8 cellular contexts compared by ENCODE assay signal in genomic region chr18:11909081-11909410, GRCh38. TPM values are rescaled to one million over a fixed set of nuclear protein-coding genes. Genes with fewer than 3 reads are reported as not detected.
A peak's percentile ranks its signal among the peaks of the same experiment; 100 is the strongest.
DNase-seq lines count a peak whose midpoint lies in the region; ATAC-seq, FAIRE-seq and TF ChIP-seq lines count a peak whose summit lies in the region.

No MANE protein-coding gene starts in this region.

- no peak overlapping the region for H2AFZ ChIP-seq in HepG2 (ENCODE audit: low read length)

- ATAC-seq in A549 (no peak), HepG2 (no peak)

- H3K36me3 ChIP-seq in HAP-1 (replicated peaks) (no peaks in the 10 kb centered on the region), adrenal gland (replicated peaks in 1 of 2) (no peaks in the 10 kb centered on the region), HepG2 (replicated peaks in 1 of 2; ENCODE audit: control insufficient read depth in 1 of 2, insufficient read depth in 2 of 2, low read length in 2 of 2) (no peaks in the 10 kb centered on the region), transverse colon (no peaks in the 10 kb centered on the region)

- H3K79me2 ChIP-seq in HepG2 (ENCODE audit: insufficient read depth, low read length): no peaks in the 10 kb centered on the region

- TF ChIP-seq POLR2A in A549 (IDR thresholded peaks at IDR 0.05; ENCODE audit: low read length) (no peak), adrenal gland (IDR thresholded peaks at IDR 0.05) (no peak), HepG2 (IDR thresholded peaks at IDR 0.05; ENCODE audit: insufficient read depth in 1 of 2, low read depth in 2 of 2, low read length in 2 of 2) (no peak), transverse colon (IDR thresholded peaks at IDR 0.05) (no peak)

- no peaks in the 10 kb centered on the region for H4K20me1 ChIP-seq in HepG2 (ENCODE audit: insufficient read depth, low read length)

- TF ChIP-seq RAD21 in A549 (conservative IDR thresholded peaks at IDR 0.05 in 1 of 2, IDR thresholded peaks at IDR 0.05 in 1 of 2) (no peak), HepG2 (CRISPR knock-in tag; IDR thresholded peaks at IDR 0.05) (no peak)

- TF ChIP-seq CTCF in A549 (IDR thresholded peaks at IDR 0.05) (no peak), adrenal gland (IDR thresholded peaks at IDR 0.05) (no peak), HepG2 (CRISPR knock-in tag; IDR thresholded peaks at IDR 0.05) (no peak), transverse colon (IDR thresholded peaks at IDR 0.05) (no peak)

- TF ChIP-seq EP300 in A549 (IDR thresholded peaks at IDR 0.05) (no peak), HepG2 (IDR thresholded peaks at IDR 0.05; ENCODE audit: low read depth in 2 of 2, low read length in 2 of 2) (no peak), HepG2 (CRISPR knock-in tag; IDR thresholded peaks at IDR 0.05; ENCODE audit: borderline replicate concordance) (no peak), transverse colon (IDR thresholded peaks at IDR 0.05; ENCODE audit: low read depth) (no peak)

- 34% methylated on average over 8 of the region's 8 CpGs for WGBS in A549 (ENCODE audit: missing lambda C conversion rate)
- WGBS in adrenal gland, 4 donors: 3 to 6% (median 5%) methylated on average over 8 of the region's 8 CpGs
- 2% methylated on average over 7 of the region's 8 CpGs for WGBS in HepG2 (ENCODE audit: low lambda C conversion rate)
- WGBS in transverse colon (ENCODE audit: low coverage in 1 of 2), 2 donors: 0 to 6% methylated on average over 6 to 8 of the region's 8 CpGs

- CTCF ChIA-PET in A549 (lab: Yijun Ruan, JAX): no interaction called here
- CTCF ChIA-PET in HepG2 (lab: Yijun Ruan, JAX; ENCODE audit: low intra/inter-chr PET ratio, low total read pairs): no interaction called here

- intact Hi-C loops in adrenal gland (cut with DNase I) (loop anchor here in 1 of 2 donors (10.0 kb wide), 1 partner anchor 54 kb away; the partner anchor contains the start of gene CHMP1B), HepG2 (cut with micrococcal nuclease; ENCODE audit: unreplicated experiment) (loop anchor here (5.0 to 10.0 kb wide), 2 partner anchors 37 to 54 kb away; partner anchors contain the start of gene CHMP1B), transverse colon (cut with DNase I; ENCODE audit: low total_unique reads) (loop anchor here (2.0 to 5.0 kb wide), 2 partner anchors 52 to 72 kb away; partner anchors contain the start of gene IMPA2)

- no TSS peak for BruUV-seq in HepG2 (replicated peaks; lab: Mats Ljungman, UMichigan)

- H3K27ac ChIP-seq in A549 (peak overlapping the region; percentile 82 to 98), adrenal gland (peak overlapping the region; percentile 95 to 100 (median 96)), HepG2 (ENCODE audit: extremely low read length, insufficient read depth, low read length) (peak overlapping the region; percentile 96), transverse colon (peak overlapping the region; percentile 97 to 100 (median 98))

- H3K27me3 ChIP-seq in HAP-1 (ENCODE audit: low read depth) (no peaks in the 10 kb centered on the region), adrenal gland (no peaks in the 10 kb centered on the region), HepG2 (ENCODE audit: control insufficient read depth in 1 of 2, insufficient read depth in 2 of 2, low read length in 2 of 2) (no peaks in the 10 kb centered on the region; a peak in 1 of 5 replicates), transverse colon (no peaks in the 10 kb centered on the region)

- peak overlapping the region; percentile 84 for H3K4me2 ChIP-seq in A549
- peak overlapping the region; percentile 83 for H3K4me2 ChIP-seq in HepG2 (ENCODE audit: low read depth, low read length)

- POLR2A ChIA-PET in A549 (lab: Yijun Ruan, JAX) (no interaction called here), HepG2 (lab: Yijun Ruan, JAX) (interaction anchor here (0.8 to 3.3 kb wide), 6 partner anchors 10 to 86 kb away, joined by 3 to 13 read pairs (median 5); partner anchors contain the start of gene IMPA2)

- FAIRE-seq in A549 (lab: Jason Lieb, UNC) (no peak), HepG2 (lab: Jason Lieb, UNC) (no peak)

- H3K4me3 ChIP-seq in A549: peak overlapping the region; percentile 50
- H3K4me3 ChIP-seq in HAP-1: peak overlapping the region; percentile 78
- H3K4me3 ChIP-seq in adrenal gland: peak overlapping the region in 3 of 4 donors; percentile 27 to 89 (median 74)
- peak overlapping the region; percentile 68 to 86 (median 82) for H3K4me3 ChIP-seq in HepG2 (replicated peaks in 1 of 3; ENCODE audit: insufficient read depth in 1 of 3, low read depth in 2 of 3, low read length in 3 of 3)
- H3K4me3 ChIP-seq in transverse colon: peak overlapping the region; percentile 79 to 84 (median 80)

- H3K4me1 ChIP-seq in A549 (peaks cover 28% of the 10 kb centered on the region), HAP-1 (peaks cover 13% of the 10 kb centered on the region), adrenal gland (replicated peaks in 1 of 2) (peaks cover 9 to 22% of the 10 kb centered on the region in 2 donors), HepG2 (ENCODE audit: insufficient read depth, low read length) (peaks cover 30% of the 10 kb centered on the region), transverse colon (peaks cover 0 to 26% (median 10%) of the 10 kb centered on the region in 4 donors)

- DNase-seq in A549 (ENCODE audit: low read depth in 1 of 2, low spot score in 1 of 2) (no peak), HAP-1 (ENCODE audit: low spot score in 2 of 2) (no peak), adrenal gland (no peak), HepG2 (ENCODE audit: low spot score) (no peak), transverse colon (no peak), NCI-H1048 (lab: John Stamatoyannopoulos, UW) (no peak), NCI-H2227 treated with DMSO at 0.1 percent for 48 hours (lab: John Stamatoyannopoulos, UW) (no peak)
- no peak for DNase-seq in stimulated activated CD4-positive, alpha-beta T cell treated with anti-CD3 and anti-CD28 coated beads, Interleukin-12 subunit alpha, Interleukin-12 subunit beta, amount 100 ng/mL, for 4 hours

- no peaks in the 10 kb centered on the region for H3K9me3 ChIP-seq in A549
- no peaks in the 10 kb centered on the region for H3K9me3 ChIP-seq in HAP-1
- no peaks in the 10 kb centered on the region for H3K9me3 ChIP-seq in adrenal gland (replicated peaks in 1 of 3)
- H3K9me3 ChIP-seq in HepG2 (ENCODE audit: low read length): no peaks in the 10 kb centered on the region
- H3K9me3 ChIP-seq in transverse colon: no peaks in the 10 kb centered on the region

- peak overlapping the region; percentile 88 for H3K9ac ChIP-seq in HepG2 (ENCODE audit: insufficient read depth, low read depth, low read length)

- in situ Hi-C loops in HAP-1 (cut with MboI; ENCODE audit: low sequenced_read_pairs) (no loop called here), HepG2 (cut with HindIII; ENCODE audit: extremely low pct_ligation_motif_present, low pct_unique_long_range_greater_than_20kb) (no loop called here), transverse colon (cut with MboI; ENCODE audit: low pct_ligation_motif_present in 1 of 4, low pct_unique_long_range_greater_than_20kb in 1 of 4, low sequenced_read_pairs in 3 of 4) (no loop called here)

RNA-seq across cellular contexts. Expression of gene MPPE1, which starts 0.9 kb away (rescaled TPM):
- polyA plus RNA-seq in A549 (2011; rRNA removed) (23.2 and 26.4 TPM in 2 replicates), A549 (2017; fragmentation: RNase III; extraction: RNeasy Plus Mini Kit Qiagen cat#74134 plus additional on column Dnase treatment) (18.5 to 20.4 TPM (median 19.5 TPM) in 3 replicates), adrenal gland (10 to 100 TPM; 23.1 to 29.7 (median 24.0) TPM), HepG2 (2011; rRNA removed) (9.6 and 10.6 TPM in 2 replicates)
- 13.3 and 15.1 TPM in 2 replicates for polyA plus RNA-seq in A549 (2012; cell fraction: cytosol; rRNA removed)
- polyA plus RNA-seq in A549 (2012; cell fraction: nucleus; rRNA removed): 29.2 and 33.9 TPM in 2 replicates
- 12.9 and 18.9 TPM in 2 replicates for polyA minus RNA-seq in A549 (2011; rRNA and poly(A)+ RNA removed)
- total RNA-seq in adrenal gland (10 to 100 TPM; 17.0 to 44.7 (median 32.9) TPM), HepG2 (2016; rRNA removed; fragmentation: Illumina TruSeq; extraction: Trizol) (5.4 and 11.9 TPM in 2 replicates), transverse colon (10 to 100 TPM; 24.7 to 83.4 (median 55.8) TPM)
- total RNA-seq in HepG2 (2016; cell fraction: cytosol; rRNA removed; fragmentation: Illumina TruSeq; extraction: Trizol; ENCODE audit: low read depth): 9.1 and 12.1 TPM in 2 replicates
- total RNA-seq in HepG2 (2016; cell fraction: insoluble cytoplasmic fraction; rRNA removed; fragmentation: Illumina TruSeq; extraction: Trizol): 3.6 and 11.9 TPM in 2 replicates
- total RNA-seq in HepG2 (2016; cell fraction: membrane; rRNA removed; fragmentation: Illumina TruSeq; extraction: Trizol): 7.1 and 10.4 TPM in 2 replicates
- total RNA-seq in HepG2 (2016; cell fraction: nucleus; rRNA removed; fragmentation: Illumina TruSeq; extraction: Trizol): 19.6 and 20.7 TPM in 2 replicates
- 5.0 and 6.2 TPM in 2 replicates for polyA plus RNA-seq in HepG2 (2011; cell fraction: cytosol; rRNA removed)
- polyA plus RNA-seq in HepG2 (2011; cell fraction: nucleus; rRNA removed): 18.2 and 19.2 TPM in 2 replicates
- 6.4 and 7.1 TPM in 2 replicates for polyA plus RNA-seq in HepG2 (2012)
- polyA plus RNA-seq in HepG2 (2016; cell fraction: cytosol; fragmentation: Illumina TruSeq; extraction: Trizol; ENCODE audit: low read depth): 14.6 and 22.2 TPM in 2 replicates
- 4.6 and 6.6 TPM in 2 replicates for polyA plus RNA-seq in HepG2 (2016; cell fraction: insoluble cytoplasmic fraction; fragmentation: Illumina TruSeq; extraction: Trizol; ENCODE audit: low read depth)
- 8.0 and 12.4 TPM in 2 replicates for polyA plus RNA-seq in HepG2 (2016; cell fraction: membrane; fragmentation: Illumina TruSeq; extraction: Trizol; ENCODE audit: low read depth)
- polyA plus RNA-seq in HepG2 (2016; cell fraction: nucleus; fragmentation: Illumina TruSeq; extraction: Trizol; ENCODE audit: insufficient read depth, low read depth): 31.1 and 36.4 TPM in 2 replicates
- polyA minus RNA-seq in HepG2 (2011; rRNA and poly(A)+ RNA removed; ENCODE audit: low replicate concordance): 8.2 and 19.5 TPM in 2 replicates
- 3.4 and 4.1 TPM in 2 replicates for polyA minus RNA-seq in HepG2 (2011; cell fraction: cytosol; rRNA and poly(A)+ RNA removed)
- polyA minus RNA-seq in HepG2 (2011; cell fraction: nucleus; rRNA and poly(A)+ RNA removed): 21.0 and 21.2 TPM in 2 replicates

RNA-seq across cellular contexts. Expression of gene CHMP1B, which starts 57.8 kb away (rescaled TPM):
- polyA plus RNA-seq in A549 (2011; rRNA removed): 53.0 and 60.8 TPM in 2 replicates
- 36.0 and 39.7 TPM in 2 replicates for polyA plus RNA-seq in A549 (2012; cell fraction: cytosol; rRNA removed)
- 18.5 and 36.3 TPM in 2 replicates for polyA plus RNA-seq in A549 (2012; cell fraction: nucleus; rRNA removed)
- polyA plus RNA-seq in A549 (2017; fragmentation: RNase III; extraction: RNeasy Plus Mini Kit Qiagen cat#74134 plus additional on column Dnase treatment): 34.4 to 44.9 TPM (median 39.3 TPM) in 3 replicates
- polyA minus RNA-seq in A549 (2011; rRNA and poly(A)+ RNA removed): 38.6 and 41.5 TPM in 2 replicates
- 10 to 100 TPM; 37.8 to 44.4 (median 41.5) TPM for total RNA-seq in adrenal gland
- polyA plus RNA-seq in adrenal gland: 10 to 100 TPM; 17.5 to 52.6 (median 29.1) TPM
- total RNA-seq in HepG2 (2016; rRNA removed; fragmentation: Illumina TruSeq; extraction: Trizol): 18.8 and 24.0 TPM in 2 replicates
- 4.1 TPM in 2 replicates for total RNA-seq in HepG2 (2016; cell fraction: cytosol; rRNA removed; fragmentation: Illumina TruSeq; extraction: Trizol; ENCODE audit: low read depth)
- total RNA-seq in HepG2 (2016; cell fraction: insoluble cytoplasmic fraction; rRNA removed; fragmentation: Illumina TruSeq; extraction: Trizol): 18.9 and 22.7 TPM in 2 replicates
- 8.7 and 9.1 TPM in 2 replicates for total RNA-seq in HepG2 (2016; cell fraction: membrane; rRNA removed; fragmentation: Illumina TruSeq; extraction: Trizol)
- 15.1 and 15.2 TPM in 2 replicates for total RNA-seq in HepG2 (2016; cell fraction: nucleus; rRNA removed; fragmentation: Illumina TruSeq; extraction: Trizol)
- polyA plus RNA-seq in HepG2 (2011; rRNA removed): 19.1 and 20.2 TPM in 2 replicates
- 19.1 and 22.1 TPM in 2 replicates for polyA plus RNA-seq in HepG2 (2011; cell fraction: cytosol; rRNA removed)
- polyA plus RNA-seq in HepG2 (2011; cell fraction: nucleus; rRNA removed): 6.4 and 8.0 TPM in 2 replicates
- polyA plus RNA-seq in HepG2 (2012): 23.0 and 26.4 TPM in 2 replicates
- 2.7 and 2.9 TPM in 2 replicates for polyA plus RNA-seq in HepG2 (2016; cell fraction: cytosol; fragmentation: Illumina TruSeq; extraction: Trizol; ENCODE audit: low read depth)
- 29.6 and 30.5 TPM in 2 replicates for polyA plus RNA-seq in HepG2 (2016; cell fraction: insoluble cytoplasmic fraction; fragmentation: Illumina TruSeq; extraction: Trizol; ENCODE audit: low read depth)
- 5.7 and 6.2 TPM in 2 replicates for polyA plus RNA-seq in HepG2 (2016; cell fraction: membrane; fragmentation: Illumina TruSeq; extraction: Trizol; ENCODE audit: low read depth)
- polyA plus RNA-seq in HepG2 (2016; cell fraction: nucleus; fragmentation: Illumina TruSeq; extraction: Trizol; ENCODE audit: insufficient read depth, low read depth): 21.5 and 22.8 TPM in 2 replicates
- 15.1 and 30.4 TPM in 2 replicates for polyA minus RNA-seq in HepG2 (2011; rRNA and poly(A)+ RNA removed; ENCODE audit: low replicate concordance)
- 11.8 and 14.1 TPM in 2 replicates for polyA minus RNA-seq in HepG2 (2011; cell fraction: cytosol; rRNA and poly(A)+ RNA removed)
- 12.7 and 15.6 TPM in 2 replicates for polyA minus RNA-seq in HepG2 (2011; cell fraction: nucleus; rRNA and poly(A)+ RNA removed)
- total RNA-seq in transverse colon: 10 to 100 TPM; 39.0 to 82.1 (median 62.2) TPM
